ENCODE assay signal across 1 cellular context in the genomic region with DNA sequence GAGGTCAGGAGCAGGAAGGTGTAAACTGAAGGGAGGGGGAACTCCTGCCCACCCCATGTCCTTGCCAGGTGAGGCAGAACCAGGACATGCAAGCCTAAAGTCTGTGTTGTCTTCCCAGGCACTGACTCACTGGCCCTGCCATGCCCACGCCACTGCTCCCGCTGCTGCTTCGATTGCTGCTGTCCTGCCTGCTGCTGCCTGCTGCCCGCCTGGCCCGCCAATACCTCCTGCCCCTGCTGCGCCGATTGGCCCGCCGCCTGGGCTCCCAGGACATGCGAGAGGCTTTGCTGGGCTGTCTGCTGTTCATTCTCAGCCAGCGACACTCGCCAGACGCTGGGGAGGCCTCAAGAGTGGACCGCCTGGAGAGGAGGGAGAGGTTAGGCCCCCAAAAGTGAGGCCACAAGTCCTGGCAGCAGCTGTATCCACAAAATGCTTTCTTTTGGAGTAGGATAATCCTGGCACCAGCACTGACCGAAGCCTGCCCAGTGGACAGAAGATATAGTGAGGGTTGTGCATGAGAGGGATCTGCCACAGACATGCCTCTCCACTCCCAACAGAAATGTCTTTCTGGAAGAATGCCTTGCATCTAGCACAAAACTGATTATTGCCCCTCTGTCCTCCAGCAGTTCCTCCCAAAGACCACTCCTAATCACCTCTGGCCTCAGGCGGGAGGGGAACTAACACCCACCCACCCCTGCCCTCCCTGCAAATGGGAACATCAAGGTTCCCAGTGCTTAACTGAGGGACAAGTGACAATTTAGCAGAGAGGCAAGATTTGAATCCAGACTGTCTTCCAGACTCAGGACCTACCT.
TF ChIP-seq lines count a peak whose summit lies in the region.

No MANE protein-coding gene starts in this region.

TF ChIP-seq in IMR-90, 13 proteins besides CTCF, POLR2A, EP300 and RAD21 (continued from another document):
- TF ChIP-seq, protein P1, sequence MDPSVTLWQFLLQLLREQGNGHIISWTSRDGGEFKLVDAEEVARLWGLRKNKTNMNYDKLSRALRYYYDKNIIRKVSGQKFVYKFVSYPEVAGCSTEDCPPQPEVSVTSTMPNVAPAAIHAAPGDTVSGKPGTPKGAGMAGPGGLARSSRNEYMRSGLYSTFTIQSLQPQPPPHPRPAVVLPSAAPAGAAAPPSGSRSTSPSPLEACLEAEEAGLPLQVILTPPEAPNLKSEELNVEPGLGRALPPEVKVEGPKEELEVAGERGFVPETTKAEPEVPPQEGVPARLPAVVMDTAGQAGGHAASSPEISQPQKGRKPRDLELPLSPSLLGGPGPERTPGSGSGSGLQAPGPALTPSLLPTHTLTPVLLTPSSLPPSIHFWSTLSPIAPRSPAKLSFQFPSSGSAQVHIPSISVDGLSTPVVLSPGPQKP (IDR thresholded peaks at IDR 0.05; ENCODE audit: borderline replicate concordance, low read depth, low read length), result no peak
- TF ChIP-seq MAZ (IDR thresholded peaks at IDR 0.05; ENCODE audit: borderline replicate concordance, low read depth, low read length) (no peak), CEBPB (IDR thresholded peaks at IDR 0.05; ENCODE audit: low read depth, low read length) (no peak)
TF ChIP-seq in IMR-90: peak in this region for 0.
